In the genomic region with DNA sequence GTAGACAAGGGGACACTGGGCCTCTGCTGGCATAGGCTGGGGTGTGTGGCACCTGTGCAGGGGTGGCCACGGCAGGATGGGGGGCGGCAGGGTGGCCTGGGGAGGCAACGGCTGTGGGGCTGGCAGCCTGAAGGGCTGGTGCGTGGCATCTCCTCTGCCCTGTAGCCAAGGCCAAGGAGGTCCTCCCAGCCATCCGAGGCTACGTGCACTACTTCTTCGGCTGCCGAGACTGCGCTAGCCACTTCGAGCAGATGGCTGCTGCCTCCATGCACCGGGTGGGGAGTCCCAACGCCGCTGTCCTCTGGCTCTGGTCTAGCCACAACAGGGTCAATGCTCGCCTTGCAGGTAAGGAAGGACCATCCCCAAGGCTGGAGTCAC, we compare ENCODE assay signal across 28 cellular contexts. TPM values are rescaled to one million over a fixed set of nuclear protein-coding genes. Genes with fewer than 3 reads are reported as not detected.
"Had no signal": no experiment of that assay in that cellular context is flagged by ENCODE, and none has a peak within 500 bp of the region (broad histone marks: within the 10 kb centered on the region; RNA-seq: fewer than 3 reads in every experiment).

No MANE protein-coding gene starts in this region.

- H3K27ac Mint-ChIP-seq: nephron; progenitor cell of endocrine pancreas; stimulated activated memory B cell treated with anti-CD40 and anti-IgM and Interleukin-4, amounts not matched to agents 10 μg/mL and 1 μg/mL and 100 μg/mL, for 72 hours; stimulated activated naive CD8-positive, alpha-beta T cell treated with anti-CD3 and anti-CD28 coated beads, Interleukin-15, amount 100 ng/mL, for 72 hours; type B pancreatic cell had no signal

- H3K4me1 Mint-ChIP-seq: nephron; stimulated activated memory B cell treated with anti-CD40 and anti-IgM and Interleukin-4, amounts not matched to agents 10 μg/mL and 1 μg/mL and 100 μg/mL, for 72 hours had no signal

- H3K27ac ChIP-seq: left lung, lower lobe of right lung, neutrophil, ovary, skin epidermis, spleen, tibial nerve, uterus had no signal

- H3K27me3 ChIP-seq: left lung, neutrophil, ovary, spleen, tibial nerve, uterus had no signal

- H3K36me3 ChIP-seq: ovary, uterus had no signal

- H3K9me3 ChIP-seq: left lung, lower lobe of right lung, neutrophil, ovary, spleen, tibial nerve, uterus had no signal

- H3K9me3 Mint-ChIP-seq: naive thymus-derived CD8-positive, alpha-beta T cell; nephron; neural crest cell; stimulated activated memory B cell treated with anti-CD40 and anti-IgM and Interleukin-4, amounts not matched to agents 10 μg/mL and 1 μg/mL and 100 μg/mL, for 72 hours; stimulated activated naive CD8-positive, alpha-beta T cell treated with anti-CD3 and anti-CD28 coated beads, Interleukin-15, amount 100 ng/mL, for 72 hours; type B pancreatic cell had no signal

- H3K4me3 Mint-ChIP-seq: naive thymus-derived CD8-positive, alpha-beta T cell; nephron; neural crest cell; stimulated activated memory B cell treated with anti-CD40 and anti-IgM and Interleukin-4, amounts not matched to agents 10 μg/mL and 1 μg/mL and 100 μg/mL, for 72 hours; stimulated activated naive CD8-positive, alpha-beta T cell treated with anti-CD3 and anti-CD28 coated beads, Interleukin-15, amount 100 ng/mL, for 72 hours; type B pancreatic cell had no signal

- H3K4me1 ChIP-seq: left lung, lower lobe of right lung, tibial nerve, uterus had no signal

- H3K4me3 ChIP-seq: left lung, lower lobe of right lung, ovary, skin epidermis, spleen, tibial nerve, uterus had no signal

- ATAC-seq: left cardiac atrium; left lung; lower lobe of right lung; naive thymus-derived CD8-positive, alpha-beta T cell; right cardiac atrium; sciatic nerve; stimulated activated memory B cell treated with anti-CD40 and anti-IgM and Interleukin-4, amounts not matched to agents 10 μg/mL and 1 μg/mL and 100 μg/mL, for 72 hours; stimulated activated naive CD8-positive, alpha-beta T cell treated with anti-CD3 and anti-CD28 coated beads, Interleukin-15, amount 100 ng/mL, for 72 hours had no signal

- DNase-seq: hippocampal formation; kidney glomerular epithelial cell; left cardiac atrium; left lung; lower lobe of right lung; mammary epithelial cell; mesenchymal stem cell; naive thymus-derived CD8-positive, alpha-beta T cell; occipital lobe; ovary; right cardiac atrium; spleen; stimulated activated CD4-positive, alpha-beta T cell treated with anti-CD3 and anti-CD28 coated beads, Interleukin-4, amount 100 ng/mL, for 24 hours; stimulated activated naive CD4-positive, alpha-beta T cell treated with Interleukin-2 at 50 U/mL for 16 hours; stimulated activated naive CD8-positive, alpha-beta T cell treated with anti-CD3 and anti-CD28 coated beads, Interleukin-15, amount 100 ng/mL, for 72 hours; substantia nigra; uterus had no signal

RNA-seq across cellular contexts. Expression of a gene that starts 36.0 kb away (rescaled TPM):
- total RNA-seq: left cardiac atrium; lower lobe of right lung; mammary epithelial cell; naive thymus-derived CD8-positive, alpha-beta T cell; ovary; right cardiac atrium; sciatic nerve; temporal lobe; tibial nerve; ureter; uterus had no signal
